ENCODE assay signal across 16 cellular contexts in the genomic region with DNA sequence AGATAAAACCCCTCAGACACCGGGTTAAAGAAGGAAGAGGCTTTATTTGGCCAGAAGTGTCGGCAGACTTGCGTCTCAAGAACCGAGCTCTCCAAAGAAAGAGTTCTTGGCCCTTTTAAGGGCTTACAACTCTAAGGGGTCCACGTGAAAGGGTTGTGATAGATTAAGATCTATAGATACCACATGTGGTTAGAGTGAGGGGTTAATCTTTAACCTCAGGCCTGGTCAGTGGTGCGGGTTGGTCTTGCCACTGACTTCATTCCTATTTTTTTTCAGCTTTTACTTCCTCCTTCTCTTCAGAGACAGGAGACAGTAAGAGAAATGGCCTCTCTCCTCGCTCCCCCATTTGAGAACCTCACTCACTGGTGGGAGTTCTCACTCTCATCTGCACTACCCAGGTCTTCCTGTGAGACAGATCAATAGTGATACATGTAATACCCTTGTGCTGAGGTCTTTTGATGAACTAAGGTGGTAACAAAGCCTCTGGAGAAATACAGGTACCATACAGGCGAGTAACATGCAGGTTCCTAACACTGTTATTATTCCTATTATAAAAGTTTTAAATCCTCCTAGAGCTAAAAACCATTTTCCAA. TPM values are rescaled to one million over a fixed set of nuclear protein-coding genes. Genes with fewer than 3 reads are reported as not detected.
DNase-seq lines count a peak whose midpoint lies in the region; ATAC-seq and TF ChIP-seq lines count a peak whose summit lies in the region.
"Had no signal": no experiment of that assay in that cellular context is flagged by ENCODE, and none has a peak within 500 bp of the region (broad histone marks: within the 10 kb centered on the region; RNA-seq: fewer than 3 reads in every experiment).

No MANE protein-coding gene starts in this region.

- intact Hi-C loops in naive thymus-derived CD4-positive, alpha-beta T cell (cut with micrococcal nuclease): no loop called here
- intact Hi-C loops in head of caudate nucleus (cut with DNase I): no loop called here

- TF ChIP-seq POLR2A in NB4 (IDR thresholded peaks at IDR 0.05; ENCODE audit: extremely low read depth, insufficient read length): no peak

- CTCF ChIA-PET in naive thymus-derived CD4-positive, alpha-beta T cell (lab: Charles Lee): no interaction called here

- no peaks in the 10 kb centered on the region for H3K27me3 ChIP-seq in naive thymus-derived CD4-positive, alpha-beta T cell (ENCODE audit: control insufficient read depth in 2 of 2, insufficient read depth in 2 of 2, low read length in 2 of 2)
- H3K27me3 ChIP-seq: foreskin keratinocyte had no signal

- no peak overlapping the region for H3K27ac Mint-ChIP-seq in naive thymus-derived CD4-positive, alpha-beta T cell
- H3K27ac Mint-ChIP-seq: activated naive CD8-positive, alpha-beta T cell treated with anti-CD3 and anti-CD28 coated beads, Interleukin-2, amount 50 U/mL, for 24 hours; stimulated activated naive CD8-positive, alpha-beta T cell treated with anti-CD3 and anti-CD28 coated beads, Interleukin-15, amount 100 ng/mL, for 72 hours; T-helper 1 cell treated with Interleukin-12 subunit alpha and Interleukin-12 subunit beta and Interleukin-4 antibody, amounts not matched to agents 30 μg/mL and 1 μg/mL, for 36 hours had no signal

- no peak overlapping the region for H3K4me3 Mint-ChIP-seq in naive thymus-derived CD4-positive, alpha-beta T cell
- H3K4me3 Mint-ChIP-seq: activated naive CD8-positive, alpha-beta T cell treated with anti-CD3 and anti-CD28 coated beads, Interleukin-2, amount 50 U/mL, for 24 hours; stimulated activated naive CD8-positive, alpha-beta T cell treated with anti-CD3 and anti-CD28 coated beads, Interleukin-15, amount 100 ng/mL, for 72 hours; T-helper 1 cell treated with Interleukin-12 subunit alpha and Interleukin-12 subunit beta and Interleukin-4 antibody, amounts not matched to agents 30 μg/mL and 1 μg/mL, for 36 hours had no signal

- H3K27me3 Mint-ChIP-seq in naive thymus-derived CD4-positive, alpha-beta T cell: peaks cover 0 to 22% (median 14%) of the 10 kb centered on the region in 5 donors

- no peaks in the 10 kb centered on the region for H3K4me1 ChIP-seq in naive thymus-derived CD4-positive, alpha-beta T cell (ENCODE audit: control insufficient read depth in 2 of 2, insufficient read depth in 2 of 2, low read length in 2 of 2)
- H3K4me1 ChIP-seq: foreskin keratinocyte, left ventricle myocardium inferior had no signal

- H3K9me3 Mint-ChIP-seq in naive thymus-derived CD4-positive, alpha-beta T cell: peaks cover 0 to 3% (median 0%) of the 10 kb centered on the region in 11 donors
- H3K9me3 Mint-ChIP-seq: stimulated activated naive CD8-positive, alpha-beta T cell treated with anti-CD3 and anti-CD28 coated beads, Interleukin-15, amount 100 ng/mL, for 72 hours; T-helper 1 cell treated with Interleukin-12 subunit alpha and Interleukin-12 subunit beta and Interleukin-4 antibody, amounts not matched to agents 30 μg/mL and 1 μg/mL, for 36 hours had no signal

- H3K9me3 ChIP-seq in naive thymus-derived CD4-positive, alpha-beta T cell (ENCODE audit: control insufficient read depth in 2 of 3, low read length in 3 of 3): no peaks in the 10 kb centered on the region

- TF ChIP-seq CTCF in NB4 (IDR thresholded peaks at IDR 0.05; ENCODE audit: low read depth, low read length): no peak

- peak; percentile 5 for DNase-seq in NB4 (ENCODE audit: low read depth)
- no peak for DNase-seq in naive thymus-derived CD4-positive, alpha-beta T cell
- no peak for DNase-seq in NCI-H2171 (lab: John Stamatoyannopoulos, UW)
- no peak for DNase-seq in head of caudate nucleus
- DNase-seq: activated naive CD8-positive, alpha-beta T cell treated with anti-CD3 and anti-CD28 coated beads, Interleukin-2, amount 50 U/mL, for 24 hours; EL; foreskin keratinocyte; left ventricle myocardium inferior; NCI-H1694 treated with DMSO at 0.1 percent for 48 hours; stimulated activated naive CD8-positive, alpha-beta T cell treated with anti-CD3 and anti-CD28 coated beads, Interleukin-15, amount 100 ng/mL, for 72 hours had no signal

- H3K27ac ChIP-seq in naive thymus-derived CD4-positive, alpha-beta T cell (ENCODE audit: low read depth, low read length): no peak overlapping the region
- H3K27ac ChIP-seq: coronary artery, foreskin keratinocyte, left ventricle myocardium inferior had no signal

- POLR2A ChIA-PET in naive thymus-derived CD4-positive, alpha-beta T cell (lab: Charles Lee): no interaction called here

- H3K36me3 Mint-ChIP-seq in naive thymus-derived CD4-positive, alpha-beta T cell: no peaks in the 10 kb centered on the region

- peaks cover 0 to 4% (median 0%) of the 10 kb centered on the region in 7 donors for H3K4me1 Mint-ChIP-seq in naive thymus-derived CD4-positive, alpha-beta T cell
- H3K4me1 Mint-ChIP-seq: activated naive CD8-positive, alpha-beta T cell treated with anti-CD3 and anti-CD28 coated beads, Interleukin-2, amount 50 U/mL, for 24 hours; stimulated activated naive CD8-positive, alpha-beta T cell treated with anti-CD3 and anti-CD28 coated beads, Interleukin-15, amount 100 ng/mL, for 72 hours had no signal

- H3K4me3 ChIP-seq in NB4 (ENCODE audit: low read depth, low read length): no peak overlapping the region
- H3K4me3 ChIP-seq in naive thymus-derived CD4-positive, alpha-beta T cell (ENCODE audit: low read length): no peak overlapping the region
- H3K4me3 ChIP-seq: coronary artery, left ventricle myocardium inferior had no signal

- peak; percentile 82 for ATAC-seq in GM18498 (IDR thresholded peaks at IDR 0.05; ENCODE audit: unreplicated experiment)
- peak; percentile 45 for ATAC-seq in GM19468 (IDR thresholded peaks at IDR 0.05; ENCODE audit: extremely low read depth, unreplicated experiment)
- peak; percentile 66 for ATAC-seq in HG03025 (IDR thresholded peaks at IDR 0.05; ENCODE audit: low FRiP score, unreplicated experiment)
- ATAC-seq in GM19328 (IDR thresholded peaks at IDR 0.05; ENCODE audit: unreplicated experiment): no peak
- no peak for ATAC-seq in naive thymus-derived CD4-positive, alpha-beta T cell
- ATAC-seq: activated naive CD8-positive, alpha-beta T cell treated with anti-CD3 and anti-CD28 coated beads, Interleukin-2, amount 50 U/mL, for 24 hours; foreskin keratinocyte; stimulated activated naive CD8-positive, alpha-beta T cell treated with anti-CD3 and anti-CD28 coated beads, Interleukin-15, amount 100 ng/mL, for 72 hours had no signal

- no peaks in the 10 kb centered on the region for H3K36me3 ChIP-seq in naive thymus-derived CD4-positive, alpha-beta T cell (ENCODE audit: control insufficient read depth in 2 of 3, insufficient read depth in 3 of 3, low read length in 3 of 3)
- H3K36me3 ChIP-seq: left ventricle myocardium inferior had no signal

RNA-seq across cellular contexts. Expression of a gene that starts 52.4 kb away (rescaled TPM):
- 100 to 1,000 TPM; 393 to 571 (median 547) TPM for total RNA-seq in naive thymus-derived CD4-positive, alpha-beta T cell
- 100 to 1,000 TPM; 631 to 932 TPM for polyA plus RNA-seq in naive thymus-derived CD4-positive, alpha-beta T cell

Comparison
In these comparisons a context has a peak if more than half of its experiments do, and no peak if none do; other contexts are left out.
1. ATAC-seq: peak in GM18498 (single experiment), GM19468 (single experiment) and HG03025 (single experiment); none in GM19328 (single experiment) and naive thymus-derived CD4-positive, alpha-beta T cell (single experiment).